1 cellular context compared by ENCODE assay signal in genomic region chr19:56976995-56977906, GRCh38.
TF ChIP-seq lines count a peak whose summit lies in the region.

No MANE protein-coding gene starts in this region.

TF ChIP-seq in HepG2, 621 proteins besides CTCF, POLR2A, EP300 and RAD21 (continued from another document and continues in another):
- TF ChIP-seq ZNF784 (CRISPR knock-in tag; IDR thresholded peaks at IDR 0.05; ENCODE audit: borderline replicate concordance) (no peak), KLF12 (CRISPR knock-in tag; IDR thresholded peaks at IDR 0.05; ENCODE audit: borderline replicate concordance) (no peak), ZNF121 (CRISPR knock-in tag; IDR thresholded peaks at IDR 0.05) (no peak), ARNT2 (CRISPR knock-in tag; IDR thresholded peaks at IDR 0.05; ENCODE audit: low read depth) (no peak), U2AF2 (IDR thresholded peaks at IDR 0.05; ENCODE audit: low read depth, low read length) (no peak), FOXP1 (IDR thresholded peaks at IDR 0.05) (no peak), FOXP1 (CRISPR knock-in tag; IDR thresholded peaks at IDR 0.05) (peak; percentile 55; the same call in 1 of the 2 replicates), KDM4B (CRISPR knock-in tag; IDR thresholded peaks at IDR 0.05) (no peak), POLR2G (IDR thresholded peaks at IDR 0.05; ENCODE audit: low read depth, low read length) (peak; percentile 60; the same call in 1 of the 2 replicates), KDM5B (CRISPR knock-in tag; IDR thresholded peaks at IDR 0.05; ENCODE audit: borderline replicate concordance) (no peak), SOX13 (IDR thresholded peaks at IDR 0.05) (no peak), SOX13 (CRISPR knock-in tag; conservative IDR thresholded peaks at IDR 0.05 in 1 of 2, IDR thresholded peaks at IDR 0.05 in 1 of 2) (0 out of 4 replicates have a peak, but pooled peaks of 1 of the 2 experiments have one; percentile 30), NRL (CRISPR knock-in tag; IDR thresholded peaks at IDR 0.05; ENCODE audit: borderline replicate concordance) (no peak), ATF7-NPFF (CRISPR knock-in tag; IDR thresholded peaks at IDR 0.05; ENCODE audit: low read depth) (no peak), ZNF451 (CRISPR knock-in tag; IDR thresholded peaks at IDR 0.05) (no peak), ZNF850 (CRISPR knock-in tag; conservative IDR thresholded peaks at IDR 0.05) (no peak), ZNF782 (CRISPR knock-in tag; IDR thresholded peaks at IDR 0.05; ENCODE audit: borderline replicate concordance) (no peak), ZNF775 (CRISPR knock-in tag; IDR thresholded peaks at IDR 0.05; ENCODE audit: borderline replicate concordance) (no peak), MXD1 (CRISPR knock-in tag; IDR thresholded peaks at IDR 0.05) (no peak), GRHL1 (CRISPR knock-in tag; conservative IDR thresholded peaks at IDR 0.05) (no peak), RCOR2 (CRISPR knock-in tag; IDR thresholded peaks at IDR 0.05) (0 out of 2 replicates have a peak, but pooled peaks have one; percentile 23), ZNF253 (CRISPR knock-in tag; IDR thresholded peaks at IDR 0.05; ENCODE audit: borderline replicate concordance) (no peak), GABPB1 (CRISPR knock-in tag; IDR thresholded peaks at IDR 0.05) (no peak), AGO1 (IDR thresholded peaks at IDR 0.05; ENCODE audit: low read depth, low read length, poor library complexity, severe bottlenecking) (no peak), TOPORS (CRISPR knock-in tag; IDR thresholded peaks at IDR 0.05) (no peak), THYN1 (CRISPR knock-in tag; IDR thresholded peaks at IDR 0.05; ENCODE audit: borderline replicate concordance, low read depth) (no peak), HIVEP1 (CRISPR knock-in tag; IDR thresholded peaks at IDR 0.05) (no peak), E2F5 (CRISPR knock-in tag; conservative IDR thresholded peaks at IDR 0.05) (no peak), FOXK1 (CRISPR knock-in tag; IDR thresholded peaks at IDR 0.05; ENCODE audit: borderline replicate concordance, low read depth) (no peak; the same call in 1 of the 2 replicates), CENPX (CRISPR knock-in tag; IDR thresholded peaks at IDR 0.05) (no peak), ZBTB7A (CRISPR knock-in tag; IDR thresholded peaks at IDR 0.05) (no peak), ZBTB38 (CRISPR knock-in tag; IDR thresholded peaks at IDR 0.05) (peak; percentile 85), TRAFD1 (CRISPR knock-in tag; IDR thresholded peaks at IDR 0.05; ENCODE audit: borderline replicate concordance) (no peak), TCF7 (IDR thresholded peaks at IDR 0.05; ENCODE audit: low read depth) (peak; percentile 77), DMAP1 (CRISPR knock-in tag; IDR thresholded peaks at IDR 0.05) (no peak), KLF9 (CRISPR knock-in tag; IDR thresholded peaks at IDR 0.05; ENCODE audit: low read depth) (peak; percentile 35; the same call in 1 of the 2 replicates), ZNF232 (CRISPR knock-in tag; IDR thresholded peaks at IDR 0.05; ENCODE audit: borderline replicate concordance) (no peak), RBM39 (IDR thresholded peaks at IDR 0.05; ENCODE audit: low read depth, low read length, poor library complexity, severe bottlenecking) (no peak), XBP1 (CRISPR knock-in tag; IDR thresholded peaks at IDR 0.05) (no peak), NONO (IDR thresholded peaks at IDR 0.05) (no peak), NONO (CRISPR knock-in tag; conservative IDR thresholded peaks at IDR 0.05) (no peak; the same call in 1 of the 2 replicates), CBX1 (IDR thresholded peaks at IDR 0.05; ENCODE audit: low read depth) (no peak), ZNF33B (CRISPR knock-in tag; IDR thresholded peaks at IDR 0.05) (no peak), TEF (CRISPR knock-in tag; IDR thresholded peaks at IDR 0.05) (no peak), MAZ (IDR thresholded peaks at IDR 0.05; ENCODE audit: borderline replicate concordance, low read depth, low read length) (no peak), MAZ (CRISPR knock-in tag; IDR thresholded peaks at IDR 0.05; ENCODE audit: low read depth) (no peak), ZIK1 (CRISPR knock-in tag; IDR thresholded peaks at IDR 0.05; ENCODE audit: borderline replicate concordance, low read depth) (no peak), PCBP1 (IDR thresholded peaks at IDR 0.05; ENCODE audit: borderline replicate concordance, low read depth, low read length) (no peak), IRF2 (CRISPR knock-in tag; IDR thresholded peaks at IDR 0.05) (no peak), ELF3 (CRISPR knock-in tag; IDR thresholded peaks at IDR 0.05) (peak; percentile 55; the same call in 1 of the 2 replicates), NFE2 (CRISPR knock-in tag; IDR thresholded peaks at IDR 0.05) (no peak), ERF (CRISPR knock-in tag; IDR thresholded peaks at IDR 0.05) (no peak), GATAD2A (CRISPR knock-in tag; IDR thresholded peaks at IDR 0.05) (peak; percentile 44; the same call in 1 of the 2 replicates), ZNF678 (CRISPR knock-in tag; IDR thresholded peaks at IDR 0.05) (peak; percentile 21; the same call in 1 of the 2 replicates), GFI1 (CRISPR knock-in tag; IDR thresholded peaks at IDR 0.05; ENCODE audit: borderline replicate concordance) (no peak), CENPT (CRISPR knock-in tag; IDR thresholded peaks at IDR 0.05; ENCODE audit: low read depth) (no peak)
- TF ChIP-seq, protein P1, sequence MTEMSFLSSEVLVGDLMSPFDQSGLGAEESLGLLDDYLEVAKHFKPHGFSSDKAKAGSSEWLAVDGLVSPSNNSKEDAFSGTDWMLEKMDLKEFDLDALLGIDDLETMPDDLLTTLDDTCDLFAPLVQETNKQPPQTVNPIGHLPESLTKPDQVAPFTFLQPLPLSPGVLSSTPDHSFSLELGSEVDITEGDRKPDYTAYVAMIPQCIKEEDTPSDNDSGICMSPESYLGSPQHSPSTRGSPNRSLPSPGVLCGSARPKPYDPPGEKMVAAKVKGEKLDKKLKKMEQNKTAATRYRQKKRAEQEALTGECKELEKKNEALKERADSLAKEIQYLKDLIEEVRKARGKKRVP (CRISPR knock-in tag; IDR thresholded peaks at IDR 0.05), result no peak
- TF ChIP-seq, protein P2, sequence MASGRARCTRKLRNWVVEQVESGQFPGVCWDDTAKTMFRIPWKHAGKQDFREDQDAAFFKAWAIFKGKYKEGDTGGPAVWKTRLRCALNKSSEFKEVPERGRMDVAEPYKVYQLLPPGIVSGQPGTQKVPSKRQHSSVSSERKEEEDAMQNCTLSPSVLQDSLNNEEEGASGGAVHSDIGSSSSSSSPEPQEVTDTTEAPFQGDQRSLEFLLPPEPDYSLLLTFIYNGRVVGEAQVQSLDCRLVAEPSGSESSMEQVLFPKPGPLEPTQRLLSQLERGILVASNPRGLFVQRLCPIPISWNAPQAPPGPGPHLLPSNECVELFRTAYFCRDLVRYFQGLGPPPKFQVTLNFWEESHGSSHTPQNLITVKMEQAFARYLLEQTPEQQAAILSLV (CRISPR knock-in tag; IDR thresholded peaks at IDR 0.05; ENCODE audit: borderline replicate concordance), result no peak
- TF ChIP-seq, protein P3, sequence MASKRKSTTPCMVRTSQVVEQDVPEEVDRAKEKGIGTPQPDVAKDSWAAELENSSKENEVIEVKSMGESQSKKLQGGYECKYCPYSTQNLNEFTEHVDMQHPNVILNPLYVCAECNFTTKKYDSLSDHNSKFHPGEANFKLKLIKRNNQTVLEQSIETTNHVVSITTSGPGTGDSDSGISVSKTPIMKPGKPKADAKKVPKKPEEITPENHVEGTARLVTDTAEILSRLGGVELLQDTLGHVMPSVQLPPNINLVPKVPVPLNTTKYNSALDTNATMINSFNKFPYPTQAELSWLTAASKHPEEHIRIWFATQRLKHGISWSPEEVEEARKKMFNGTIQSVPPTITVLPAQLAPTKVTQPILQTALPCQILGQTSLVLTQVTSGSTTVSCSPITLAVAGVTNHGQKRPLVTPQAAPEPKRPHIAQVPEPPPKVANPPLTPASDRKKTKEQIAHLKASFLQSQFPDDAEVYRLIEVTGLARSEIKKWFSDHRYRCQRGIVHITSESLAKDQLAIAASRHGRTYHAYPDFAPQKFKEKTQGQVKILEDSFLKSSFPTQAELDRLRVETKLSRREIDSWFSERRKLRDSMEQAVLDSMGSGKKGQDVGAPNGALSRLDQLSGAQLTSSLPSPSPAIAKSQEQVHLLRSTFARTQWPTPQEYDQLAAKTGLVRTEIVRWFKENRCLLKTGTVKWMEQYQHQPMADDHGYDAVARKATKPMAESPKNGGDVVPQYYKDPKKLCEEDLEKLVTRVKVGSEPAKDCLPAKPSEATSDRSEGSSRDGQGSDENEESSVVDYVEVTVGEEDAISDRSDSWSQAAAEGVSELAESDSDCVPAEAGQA (IDR thresholded peaks at IDR 0.05; ENCODE audit: low read depth), result no peak
- TF ChIP-seq, protein P3 (CRISPR knock-in tag; IDR thresholded peaks at IDR 0.05; ENCODE audit: borderline replicate concordance), result no peak
- TF ChIP-seq, protein P4, sequence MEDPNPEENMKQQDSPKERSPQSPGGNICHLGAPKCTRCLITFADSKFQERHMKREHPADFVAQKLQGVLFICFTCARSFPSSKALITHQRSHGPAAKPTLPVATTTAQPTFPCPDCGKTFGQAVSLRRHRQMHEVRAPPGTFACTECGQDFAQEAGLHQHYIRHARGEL (CRISPR knock-in tag; IDR thresholded peaks at IDR 0.05), result no peak
- TF ChIP-seq, protein P5, sequence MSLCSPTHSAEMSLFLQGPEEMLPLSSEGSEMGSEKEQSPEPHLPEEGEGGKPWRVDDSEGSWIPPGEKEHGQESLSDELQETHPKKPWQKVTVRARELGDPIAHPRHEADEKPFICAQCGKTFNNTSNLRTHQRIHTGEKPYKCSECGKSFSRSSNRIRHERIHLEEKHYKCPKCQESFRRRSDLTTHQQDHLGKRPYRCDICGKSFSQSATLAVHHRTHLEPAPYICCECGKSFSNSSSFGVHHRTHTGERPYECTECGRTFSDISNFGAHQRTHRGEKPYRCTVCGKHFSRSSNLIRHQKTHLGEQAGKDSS (CRISPR knock-in tag; IDR thresholded peaks at IDR 0.05; ENCODE audit: borderline replicate concordance, low read depth), result no peak
